Comparison of ENCODE assay signal across 27 cellular contexts in the genomic region with DNA sequence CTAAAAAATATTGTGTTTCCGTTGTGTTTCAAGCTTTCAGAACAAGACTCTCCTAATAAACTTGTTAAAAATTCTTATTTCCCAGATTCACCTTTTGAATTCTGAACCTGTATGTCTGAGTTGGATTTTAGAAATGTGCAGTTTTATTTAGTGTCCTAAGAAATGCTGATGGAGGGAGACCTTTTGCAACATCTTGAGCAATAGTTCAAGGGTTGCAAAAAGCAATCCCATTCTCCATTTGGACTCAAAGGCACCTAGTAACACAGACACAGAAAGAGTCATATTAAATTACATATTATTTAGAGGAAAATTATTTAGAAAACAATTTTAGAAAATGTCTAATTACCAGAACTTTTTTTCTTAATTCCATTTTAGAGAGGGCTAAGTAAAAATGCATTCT.
"Had no signal": no experiment of that assay in that cellular context is flagged by ENCODE, and none has a peak within 500 bp of the region (broad histone marks: within the 10 kb centered on the region; RNA-seq: fewer than 3 reads in every experiment).

No MANE protein-coding gene starts in this region.

- H3K27me3 ChIP-seq: colonic mucosa, ovary, suprapubic skin, vagina had no signal

- ATAC-seq: esophagus mucosa; left cardiac atrium; lower lobe of right lung; naive thymus-derived CD8-positive, alpha-beta T cell; psoas muscle; right cardiac atrium; stimulated activated naive CD8-positive, alpha-beta T cell treated with anti-CD3 and anti-CD28 coated beads, Interleukin-15, amount 100 ng/mL, for 72 hours had no signal

- H3K36me3 ChIP-seq: colonic mucosa, left ventricle myocardium inferior, lower lobe of right lung, ovary, suprapubic skin, vagina had no signal

- H3K27ac Mint-ChIP-seq: dendritic cell treated with granulocyte-macrophage colony-stimulating factor and Interleukin-4, amounts not matched to agents 40 ng/mL and 50 ng/mL, for 4 days; endodermal cell; naive thymus-derived CD8-positive, alpha-beta T cell; nephron progenitor cell; stimulated activated naive CD8-positive, alpha-beta T cell treated with anti-CD3 and anti-CD28 coated beads, Interleukin-15, amount 100 ng/mL, for 72 hours had no signal

- H3K9me3 ChIP-seq: colonic mucosa, left ventricle myocardium inferior, lower lobe of right lung, ovary, psoas muscle, suprapubic skin, vagina had no signal

- H3K36me3 Mint-ChIP-seq: naive thymus-derived CD8-positive, alpha-beta T cell had no signal

- H3K27ac ChIP-seq: colonic mucosa, epithelial cell of prostate, left ventricle myocardium inferior, lower lobe of right lung, ovary, psoas muscle, suprapubic skin, vagina had no signal

- H3K9me3 Mint-ChIP-seq: nephron progenitor cell had no signal

- DNase-seq: colonic mucosa; effector CD8-positive, alpha-beta T cell; endodermal cell; left cardiac atrium; left ventricle myocardium inferior; lower lobe of right lung; naive thymus-derived CD8-positive, alpha-beta T cell; nephron progenitor cell; occipital lobe; ovary; posterior cingulate gyrus; psoas muscle; right cardiac atrium; stimulated activated CD4-positive, alpha-beta T cell treated with anti-CD3 and anti-CD28 coated beads, Interleukin-12 subunit alpha, Interleukin-12 subunit beta, amount 100 ng/mL, for 4 hours; stimulated activated CD4-positive, alpha-beta T cell treated with anti-CD3 and anti-CD28 coated beads, Interleukin-1b, Interleukin-23, amount 100 ng/mL, for 48 hours; stimulated activated CD4-positive, alpha-beta T cell treated with anti-CD3 and anti-CD28 coated beads, Interleukin-4, amount 100 ng/mL, for 1 hour; stimulated activated CD8-positive, alpha-beta memory T cell treated with anti-CD3 and anti-CD28 coated beads, Interleukin-4, amount 100 ng/mL, for 48 hours; stimulated activated naive CD4-positive, alpha-beta T cell; stimulated activated naive CD8-positive, alpha-beta T cell treated with anti-CD3 and anti-CD28 coated beads, Interleukin-15, amount 100 ng/mL, for 72 hours; trophoblast cell had no signal

- H3K4me3 ChIP-seq: colonic mucosa, left ventricle myocardium inferior, lower lobe of right lung, ovary, psoas muscle, smooth muscle cell, suprapubic skin, vagina had no signal

- FAIRE-seq: frontal cortex had no signal

- H3K4me1 ChIP-seq: colonic mucosa, left ventricle myocardium inferior, lower lobe of right lung, psoas muscle, suprapubic skin, vagina had no signal
